Comparison of ENCODE assay signal across 9 cellular contexts in the genomic region with DNA sequence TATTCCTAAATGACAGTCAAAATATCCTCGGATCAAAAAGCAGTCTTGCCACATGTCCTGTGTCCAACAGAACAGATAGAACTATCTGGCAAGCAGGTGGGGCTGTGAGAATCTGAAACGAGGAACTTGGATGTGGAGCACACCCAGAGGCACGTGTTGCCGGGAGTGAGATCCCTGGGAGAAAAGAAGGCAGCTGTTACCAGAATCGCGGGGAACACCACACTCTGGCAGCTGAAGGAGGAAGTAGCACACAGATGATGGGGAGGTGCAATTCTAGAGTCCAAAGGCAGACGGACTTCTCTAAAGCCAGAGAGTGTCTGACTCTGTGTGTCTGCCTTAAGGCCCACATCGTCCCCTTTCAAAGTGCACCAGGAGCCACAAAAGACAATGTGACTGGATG. TPM values are rescaled to one million over a fixed set of nuclear protein-coding genes. Genes with fewer than 3 reads are reported as not detected.
DNase-seq lines count a peak whose midpoint lies in the region; ATAC-seq and TF ChIP-seq lines count a peak whose summit lies in the region.
"Had no signal": no experiment of that assay in that cellular context is flagged by ENCODE, and none has a peak within 500 bp of the region (broad histone marks: within the 10 kb centered on the region; RNA-seq: fewer than 3 reads in every experiment).

No MANE protein-coding gene starts in this region.

- no peaks in the 10 kb centered on the region for H3K27me3 ChIP-seq in dorsolateral prefrontal cortex

- H3K4me3 ChIP-seq in NB4 (ENCODE audit: low read depth, low read length) (no peak overlapping the region), dorsolateral prefrontal cortex (peak overlapping the region in 1 of 59 donors; percentile 5)

- intact Hi-C loops in dorsolateral prefrontal cortex (cut with DNase I) = no loop called here

- TF ChIP-seq CTCF in NB4 (IDR thresholded peaks at IDR 0.05; ENCODE audit: low read depth, low read length) (no peak), dorsolateral prefrontal cortex (IDR thresholded peaks at IDR 0.05 in 54 of 56, conservative IDR thresholded peaks at IDR 0.05 in 2 of 56; ENCODE audit: low read depth in 1 of 56, partially characterized antibody in 56 of 56) (peak in 10 of 56 donors; percentile 6 to 23 (median 14))

- ATAC-seq in GM18868 (IDR thresholded peaks at IDR 0.05; ENCODE audit: unreplicated experiment) (peak; percentile 78), GM21737 (IDR thresholded peaks at IDR 0.05; ENCODE audit: unreplicated experiment) (no peak), HG03039 (IDR thresholded peaks at IDR 0.05; ENCODE audit: unreplicated experiment) (no peak)

- peak overlapping the region in 2 of 59 donors; percentile 13 to 14 for H3K27ac ChIP-seq in dorsolateral prefrontal cortex

- DNase-seq in NB4 (ENCODE audit: low read depth) = peak; percentile 61
- peak in 6 of 10 donors; percentile 30 to 76 (median 61) for DNase-seq in dorsolateral prefrontal cortex
- DNase-seq in pons (ENCODE audit: low spot score) = peak; percentile 64
- no peak for DNase-seq in NCI-H1436 treated with DMSO at 0.1 percent for 48 hours (lab: John Stamatoyannopoulos, UW)
- DNase-seq in NK-92 (lab: John Stamatoyannopoulos, UW; ENCODE audit: unreplicated experiment) = no peak
- DNase-seq: activated CD4-positive, CD25-positive, alpha-beta regulatory T cell treated with anti-CD3 and anti-CD28 coated beads, Interleukin-2, amount 50 U/mL, for 72 hours had no signal

- no peak for TF ChIP-seq POLR2A in NB4 (IDR thresholded peaks at IDR 0.05; ENCODE audit: extremely low read depth, insufficient read length)

RNA-seq across cellular contexts. Expression of gene SLC7A1, which starts 22.3 kb away (rescaled TPM):
- 100 to 1,000 TPM in 1 of 120 experiments, 10 to 100 TPM in 119; 36.0 to 104 (median 59.3) TPM for total RNA-seq in dorsolateral prefrontal cortex

Comparison
In these comparisons a context has a peak if more than half of its experiments do, and no peak if none do; other contexts are left out.
1. DNase-seq: peak in NB4 (single experiment), dorsolateral prefrontal cortex (6 of 10) and pons (single experiment); none in NCI-H1436 treated with DMSO at 0.1 percent for 48 hours (single experiment) and NK-92 (single experiment).